ENCODE assay signal across 13 cellular contexts in the genomic region with DNA sequence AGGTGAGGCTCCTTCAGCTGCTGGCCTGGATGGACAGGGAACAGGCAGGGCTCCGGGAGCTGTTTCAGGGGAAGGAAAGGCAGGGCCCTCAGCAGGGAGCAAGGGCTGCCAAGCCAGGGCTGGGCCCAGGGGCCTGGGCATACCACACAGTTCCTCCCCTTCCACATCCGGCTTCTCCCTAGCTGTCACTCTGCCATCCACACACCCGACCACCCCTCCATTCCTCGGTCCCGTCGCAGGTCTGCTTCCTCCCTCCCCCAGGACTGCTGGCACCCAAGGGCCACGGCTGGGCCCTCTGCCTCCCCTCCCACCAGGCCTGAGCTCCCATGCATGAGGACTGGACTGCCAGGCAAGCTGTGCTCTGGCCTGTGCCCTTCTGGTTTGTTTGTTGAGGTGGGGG. TPM values are rescaled to one million over a fixed set of nuclear protein-coding genes. Genes with fewer than 3 reads are reported as not detected.
DNase-seq lines count a peak whose midpoint lies in the region; ATAC-seq and TF ChIP-seq lines count a peak whose summit lies in the region.
"Had no signal": no experiment of that assay in that cellular context is flagged by ENCODE, and none has a peak within 500 bp of the region (broad histone marks: within the 10 kb centered on the region; RNA-seq: fewer than 3 reads in every experiment).

No MANE protein-coding gene starts in this region.

- intact Hi-C loops in dorsolateral prefrontal cortex (cut with DNase I) = loop anchor here (5.0 to 10.0 kb wide), 4 partner anchors 33 to 178 kb away; a partner anchor contains a TSS

- no peaks in the 10 kb centered on the region for H3K9me2 ChIP-seq in MM.1S (replicated peaks; ENCODE audit: insufficient read depth, low read length)

- H3K4me3 ChIP-seq in BLaER1 = no peak overlapping the region
- H3K4me3 ChIP-seq in MM.1S (ENCODE audit: low read length) = peak overlapping the region; percentile 28
- no peak overlapping the region for H3K4me3 ChIP-seq in dorsolateral prefrontal cortex

- H3K4me3 Mint-ChIP-seq in nephron progenitor cell = no peak overlapping the region

- peaks cover 45% of the 10 kb centered on the region for H3F3A ChIP-seq in MM.1S (ENCODE audit: insufficient read depth, low read length)

- peak; percentile 8 for DNase-seq in MM.1S
- DNase-seq in dorsolateral prefrontal cortex = no peak
- no peak for DNase-seq in nephron progenitor cell
- no peak for DNase-seq in NOMO-1 treated with DMSO at 0.1 percent for 48 hours (lab: John Stamatoyannopoulos, UW; ENCODE audit: unreplicated experiment)
- no peak for DNase-seq in stimulated activated CD4-positive, alpha-beta T cell treated with anti-CD3 and anti-CD28 coated beads, Interleukin-4, amount 100 ng/mL, for 1 hour
- DNase-seq in SKM-1 (lab: John Stamatoyannopoulos, UW; ENCODE audit: unreplicated experiment) = no peak
- DNase-seq: activated CD8-positive, alpha-beta memory T cell treated with anti-CD3 and anti-CD28 coated beads for 24 hours; effector CD8-positive, alpha-beta T cell; NCI-H1417 treated with DMSO at 0.1 percent for 48 hours; stimulated activated naive CD4-positive, alpha-beta T cell treated with Interleukin-2 at 50 U/mL for 16 hours had no signal

- TF ChIP-seq CTCF in MM.1S (IDR thresholded peaks at IDR 0.05; ENCODE audit: low read length) (no peak), dorsolateral prefrontal cortex (IDR thresholded peaks at IDR 0.05 in 54 of 56, conservative IDR thresholded peaks at IDR 0.05 in 2 of 56; ENCODE audit: low read depth in 1 of 56, partially characterized antibody in 56 of 56) (no peak), nephron progenitor cell (IDR thresholded peaks at IDR 0.05) (no peak)

- H3K27ac ChIP-seq in BLaER1 (peak overlapping the region; percentile 83), MM.1S (ENCODE audit: low read length) (peak overlapping the region; percentile 87), dorsolateral prefrontal cortex (peak overlapping the region in 57 of 59 donors; percentile 40 to 89 (median 77))

- H3K9me3 ChIP-seq in BLaER1 (no peaks in the 10 kb centered on the region), MM.1S (replicated peaks; ENCODE audit: insufficient read depth, low read length) (no peaks in the 10 kb centered on the region)

- H3K27me3 ChIP-seq in BLaER1 = no peaks in the 10 kb centered on the region
- no peaks in the 10 kb centered on the region for H3K27me3 ChIP-seq in MM.1S (replicated peaks; ENCODE audit: insufficient read depth, low read length)
- H3K27me3 ChIP-seq in dorsolateral prefrontal cortex = no peaks in the 10 kb centered on the region

- H3K36me3 ChIP-seq in BLaER1 (peaks cover 52% of the 10 kb centered on the region), MM.1S (replicated peaks; ENCODE audit: insufficient read depth, low read length) (no peaks in the 10 kb centered on the region)

- H3K9ac ChIP-seq in BLaER1 (peak overlapping the region; percentile 51), MM.1S (ENCODE audit: low read length) (peak overlapping the region; percentile 72)

- ATAC-seq in HG02981 (IDR thresholded peaks at IDR 0.05; ENCODE audit: unreplicated experiment) = no peak
- ATAC-seq: Panc1 had no signal

- H3K4me1 ChIP-seq in BLaER1 (peaks cover 52% of the 10 kb centered on the region), MM.1S (ENCODE audit: low read length) (peaks cover 55% of the 10 kb centered on the region)

- peak overlapping the region; percentile 29 for H3K27ac Mint-ChIP-seq in nephron progenitor cell

- peaks cover 81% of the 10 kb centered on the region for H3K79me2 ChIP-seq in MM.1S (ENCODE audit: low read length)

- H3K4me2 ChIP-seq in BLaER1 = peak overlapping the region; percentile 86
- peak overlapping the region; percentile 75 for H3K4me2 ChIP-seq in MM.1S (ENCODE audit: low read depth, low read length)

- H2AFZ ChIP-seq in MM.1S (ENCODE audit: low read length) = no peak overlapping the region

- no peaks in the 10 kb centered on the region for H3K9me3 Mint-ChIP-seq in nephron progenitor cell

- no peaks in the 10 kb centered on the region for H3K4me1 Mint-ChIP-seq in nephron progenitor cell

- no peaks in the 10 kb centered on the region for H3K36me3 Mint-ChIP-seq in nephron progenitor cell (ENCODE audit: low read depth)

- H4K20me1 ChIP-seq in BLaER1 (peaks cover 66% of the 10 kb centered on the region), MM.1S (ENCODE audit: insufficient read depth, low read length) (no peaks in the 10 kb centered on the region)

- peaks cover 2% of the 10 kb centered on the region for H3K27me3 Mint-ChIP-seq in nephron progenitor cell (ENCODE audit: low read depth, poor library complexity)

RNA-seq across cellular contexts. Expression of a gene that starts 24.0 kb away (rescaled TPM):
- 100 to 1,000 TPM; 100 to 237 (median 186) TPM for total RNA-seq in dorsolateral prefrontal cortex

RNA-seq across cellular contexts. Expression of a gene that starts 38.4 kb away (rescaled TPM):
- 100 to 1,000 TPM in 32 of 120 experiments, 10 to 100 TPM in 88; 41.9 to 120 (median 90.5) TPM for total RNA-seq in dorsolateral prefrontal cortex

RNA-seq across cellular contexts. Expression of a gene that starts 40.2 kb away (rescaled TPM):
- total RNA-seq in dorsolateral prefrontal cortex = 10 to 100 TPM; 28.4 to 78.4 (median 55.8) TPM

RNA-seq across cellular contexts. Expression of a gene that starts 41.5 kb away (rescaled TPM):
- total RNA-seq in dorsolateral prefrontal cortex = 1 to 10 TPM in 59 of 120 experiments, under 1 TPM in 61; 0.30 to 2.0 (median 1.00) TPM
